ENCODE assay signal across 1 cellular context in the genomic region with DNA sequence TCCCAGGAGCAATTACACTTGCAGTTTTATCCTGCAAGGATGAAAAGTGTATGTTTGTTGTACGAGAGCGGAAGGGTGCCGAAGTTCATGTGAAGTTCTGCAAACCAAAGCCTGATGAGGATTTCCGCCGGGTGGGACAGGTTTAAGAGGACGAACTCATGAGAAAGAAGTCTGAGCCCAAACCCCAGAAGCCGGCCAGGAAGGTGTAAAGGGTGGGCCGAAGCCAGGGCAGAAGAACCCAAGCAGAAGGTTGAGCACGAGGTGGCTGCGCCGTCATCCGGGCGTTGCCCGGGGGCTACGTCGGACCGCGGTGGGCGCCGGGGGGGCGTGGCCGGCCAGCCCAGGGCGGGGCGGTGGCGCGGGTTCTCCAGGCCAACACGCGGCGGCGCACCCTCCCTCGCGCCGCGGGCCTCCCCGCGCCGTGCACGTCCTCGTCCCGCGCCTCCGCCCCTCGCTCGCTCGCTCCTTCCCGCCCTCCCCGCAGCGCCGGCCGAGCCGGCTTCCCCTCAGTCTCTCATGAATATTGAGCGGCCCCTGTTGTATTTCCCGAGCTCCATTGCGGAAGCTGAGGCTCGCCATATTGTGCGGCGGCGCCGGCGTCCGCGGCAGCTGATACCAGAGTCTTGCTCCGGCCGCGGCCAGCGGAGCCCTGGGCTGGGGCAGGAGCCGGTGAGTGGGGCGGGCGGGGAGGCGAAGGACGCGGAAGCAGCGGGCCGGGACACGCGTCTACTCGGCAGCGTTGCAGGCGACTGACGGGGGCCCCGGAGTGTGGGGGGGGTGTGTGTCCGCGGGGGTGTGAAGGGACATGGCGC.
A peak's percentile ranks its signal among the peaks of the same experiment; 100 is the strongest.
TF ChIP-seq lines count a peak whose summit lies in the region.

A gene (plus strand): TSS at position 578 of the 812 bp plus-strand sequence. CDS start 41,996 bp downstream, outside the sequence.

TF ChIP-seq in HepG2, 621 proteins besides CTCF, POLR2A, EP300 and RAD21 (continued from another document and continues in another):
- TF ChIP-seq, protein P1, sequence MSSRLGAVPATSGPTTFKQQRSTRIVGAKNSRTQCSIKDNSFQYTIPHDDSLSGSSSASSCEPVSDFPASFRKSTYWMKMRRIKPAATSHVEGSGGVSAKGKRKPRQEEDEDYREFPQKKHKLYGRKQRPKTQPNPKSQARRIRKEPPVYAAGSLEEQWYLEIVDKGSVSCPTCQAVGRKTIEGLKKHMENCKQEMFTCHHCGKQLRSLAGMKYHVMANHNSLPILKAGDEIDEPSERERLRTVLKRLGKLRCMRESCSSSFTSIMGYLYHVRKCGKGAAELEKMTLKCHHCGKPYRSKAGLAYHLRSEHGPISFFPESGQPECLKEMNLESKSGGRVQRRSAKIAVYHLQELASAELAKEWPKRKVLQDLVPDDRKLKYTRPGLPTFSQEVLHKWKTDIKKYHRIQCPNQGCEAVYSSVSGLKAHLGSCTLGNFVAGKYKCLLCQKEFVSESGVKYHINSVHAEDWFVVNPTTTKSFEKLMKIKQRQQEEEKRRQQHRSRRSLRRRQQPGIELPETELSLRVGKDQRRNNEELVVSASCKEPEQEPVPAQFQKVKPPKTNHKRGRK (CRISPR knock-in tag; IDR thresholded peaks at IDR 0.05), result no peak
- peak; percentile 71 for TF ChIP-seq MXD4 (CRISPR knock-in tag; IDR thresholded peaks at IDR 0.05)
- TF ChIP-seq NFE2 (CRISPR knock-in tag; IDR thresholded peaks at IDR 0.05), result no peak
- TF ChIP-seq ZNF296 (CRISPR knock-in tag; conservative IDR thresholded peaks at IDR 0.05), result no peak
- TF ChIP-seq, protein P2, sequence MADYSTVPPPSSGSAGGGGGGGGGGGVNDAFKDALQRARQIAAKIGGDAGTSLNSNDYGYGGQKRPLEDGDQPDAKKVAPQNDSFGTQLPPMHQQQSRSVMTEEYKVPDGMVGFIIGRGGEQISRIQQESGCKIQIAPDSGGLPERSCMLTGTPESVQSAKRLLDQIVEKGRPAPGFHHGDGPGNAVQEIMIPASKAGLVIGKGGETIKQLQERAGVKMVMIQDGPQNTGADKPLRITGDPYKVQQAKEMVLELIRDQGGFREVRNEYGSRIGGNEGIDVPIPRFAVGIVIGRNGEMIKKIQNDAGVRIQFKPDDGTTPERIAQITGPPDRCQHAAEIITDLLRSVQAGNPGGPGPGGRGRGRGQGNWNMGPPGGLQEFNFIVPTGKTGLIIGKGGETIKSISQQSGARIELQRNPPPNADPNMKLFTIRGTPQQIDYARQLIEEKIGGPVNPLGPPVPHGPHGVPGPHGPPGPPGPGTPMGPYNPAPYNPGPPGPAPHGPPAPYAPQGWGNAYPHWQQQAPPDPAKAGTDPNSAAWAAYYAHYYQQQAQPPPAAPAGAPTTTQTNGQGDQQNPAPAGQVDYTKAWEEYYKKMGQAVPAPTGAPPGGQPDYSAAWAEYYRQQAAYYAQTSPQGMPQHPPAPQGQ (CRISPR knock-in tag; IDR thresholded peaks at IDR 0.05; ENCODE audit: borderline replicate concordance), result no peak
- TF ChIP-seq MYNN (CRISPR knock-in tag; IDR thresholded peaks at IDR 0.05; ENCODE audit: low read depth), result 0 out of 2 replicates have a peak, but pooled peaks have one; percentile 19
- TF ChIP-seq MIER2 (CRISPR knock-in tag; IDR thresholded peaks at IDR 0.05), result no peak
- TF ChIP-seq ZNF629 (CRISPR knock-in tag; conservative IDR thresholded peaks at IDR 0.05), result no peak
- TF ChIP-seq TCF7 (IDR thresholded peaks at IDR 0.05; ENCODE audit: low read depth), result no peak
- no peak for TF ChIP-seq ZNF878 (CRISPR knock-in tag; IDR thresholded peaks at IDR 0.05)
- peak; percentile 97 for TF ChIP-seq ZBTB7B (CRISPR knock-in tag; IDR thresholded peaks at IDR 0.05)
- TF ChIP-seq ZNF484 (CRISPR knock-in tag; IDR thresholded peaks at IDR 0.05; ENCODE audit: borderline replicate concordance, low read depth), result no peak
- TF ChIP-seq ZNF282 (IDR thresholded peaks at IDR 0.05; ENCODE audit: partially characterized antibody), result no peak
- TF ChIP-seq, protein P3, sequence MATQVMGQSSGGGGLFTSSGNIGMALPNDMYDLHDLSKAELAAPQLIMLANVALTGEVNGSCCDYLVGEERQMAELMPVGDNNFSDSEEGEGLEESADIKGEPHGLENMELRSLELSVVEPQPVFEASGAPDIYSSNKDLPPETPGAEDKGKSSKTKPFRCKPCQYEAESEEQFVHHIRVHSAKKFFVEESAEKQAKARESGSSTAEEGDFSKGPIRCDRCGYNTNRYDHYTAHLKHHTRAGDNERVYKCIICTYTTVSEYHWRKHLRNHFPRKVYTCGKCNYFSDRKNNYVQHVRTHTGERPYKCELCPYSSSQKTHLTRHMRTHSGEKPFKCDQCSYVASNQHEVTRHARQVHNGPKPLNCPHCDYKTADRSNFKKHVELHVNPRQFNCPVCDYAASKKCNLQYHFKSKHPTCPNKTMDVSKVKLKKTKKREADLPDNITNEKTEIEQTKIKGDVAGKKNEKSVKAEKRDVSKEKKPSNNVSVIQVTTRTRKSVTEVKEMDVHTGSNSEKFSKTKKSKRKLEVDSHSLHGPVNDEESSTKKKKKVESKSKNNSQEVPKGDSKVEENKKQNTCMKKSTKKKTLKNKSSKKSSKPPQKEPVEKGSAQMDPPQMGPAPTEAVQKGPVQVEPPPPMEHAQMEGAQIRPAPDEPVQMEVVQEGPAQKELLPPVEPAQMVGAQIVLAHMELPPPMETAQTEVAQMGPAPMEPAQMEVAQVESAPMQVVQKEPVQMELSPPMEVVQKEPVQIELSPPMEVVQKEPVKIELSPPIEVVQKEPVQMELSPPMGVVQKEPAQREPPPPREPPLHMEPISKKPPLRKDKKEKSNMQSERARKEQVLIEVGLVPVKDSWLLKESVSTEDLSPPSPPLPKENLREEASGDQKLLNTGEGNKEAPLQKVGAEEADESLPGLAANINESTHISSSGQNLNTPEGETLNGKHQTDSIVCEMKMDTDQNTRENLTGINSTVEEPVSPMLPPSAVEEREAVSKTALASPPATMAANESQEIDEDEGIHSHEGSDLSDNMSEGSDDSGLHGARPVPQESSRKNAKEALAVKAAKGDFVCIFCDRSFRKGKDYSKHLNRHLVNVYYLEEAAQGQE (IDR thresholded peaks at IDR 0.05; ENCODE audit: borderline replicate concordance in 1 of 2, low read depth in 1 of 2, low read length in 2 of 2), result no peak
- no peak for TF ChIP-seq ETV6 (CRISPR knock-in tag; conservative IDR thresholded peaks at IDR 0.05)
- no peak for TF ChIP-seq KLF9 (CRISPR knock-in tag; IDR thresholded peaks at IDR 0.05; ENCODE audit: low read depth)
- TF ChIP-seq ZKSCAN5 (CRISPR knock-in tag; IDR thresholded peaks at IDR 0.05), result no peak
- TF ChIP-seq, protein P4, sequence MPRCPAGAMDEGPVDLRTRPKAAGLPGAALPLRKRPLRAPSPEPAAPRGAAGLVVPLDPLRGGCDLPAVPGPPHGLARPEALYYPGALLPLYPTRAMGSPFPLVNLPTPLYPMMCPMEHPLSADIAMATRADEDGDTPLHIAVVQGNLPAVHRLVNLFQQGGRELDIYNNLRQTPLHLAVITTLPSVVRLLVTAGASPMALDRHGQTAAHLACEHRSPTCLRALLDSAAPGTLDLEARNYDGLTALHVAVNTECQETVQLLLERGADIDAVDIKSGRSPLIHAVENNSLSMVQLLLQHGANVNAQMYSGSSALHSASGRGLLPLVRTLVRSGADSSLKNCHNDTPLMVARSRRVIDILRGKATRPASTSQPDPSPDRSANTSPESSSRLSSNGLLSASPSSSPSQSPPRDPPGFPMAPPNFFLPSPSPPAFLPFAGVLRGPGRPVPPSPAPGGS (CRISPR knock-in tag; IDR thresholded peaks at IDR 0.05), result no peak; the same call in 1 of the 2 replicates
- no peak for TF ChIP-seq DNMT3B (CRISPR knock-in tag; conservative IDR thresholded peaks at IDR 0.05)
- TF ChIP-seq TCF12 (IDR thresholded peaks at IDR 0.05), result no peak
- TF ChIP-seq TCF12 (CRISPR knock-in tag; IDR thresholded peaks at IDR 0.05), result no peak
- TF ChIP-seq ZNF180 (CRISPR knock-in tag; IDR thresholded peaks at IDR 0.05; ENCODE audit: borderline replicate concordance, low read depth), result no peak
- TF ChIP-seq ZNF703 (CRISPR knock-in tag; IDR thresholded peaks at IDR 0.05; ENCODE audit: borderline replicate concordance), result no peak
- no peak for TF ChIP-seq NFIB (CRISPR knock-in tag; IDR thresholded peaks at IDR 0.05; ENCODE audit: borderline replicate concordance)
- no peak for TF ChIP-seq EED (CRISPR knock-in tag; IDR thresholded peaks at IDR 0.05)
- TF ChIP-seq MTA3 (CRISPR knock-in tag; IDR thresholded peaks at IDR 0.05), result no peak
- TF ChIP-seq HNRNPH1 (optimal IDR thresholded peaks at IDR 0.05; ENCODE audit: low read depth, low read length), result no peak
- TF ChIP-seq ZFP62 (CRISPR knock-in tag; IDR thresholded peaks at IDR 0.05), result no peak
- no peak for TF ChIP-seq GTF3A (CRISPR knock-in tag; conservative IDR thresholded peaks at IDR 0.05)
- TF ChIP-seq ZNF7 (CRISPR knock-in tag; IDR thresholded peaks at IDR 0.05), result 0 out of 2 replicates have a peak, but pooled peaks have one; percentile 20
- no peak for TF ChIP-seq MBD4 (IDR thresholded peaks at IDR 0.05; ENCODE audit: borderline replicate concordance, low read length)
- TF ChIP-seq FOXP1 (IDR thresholded peaks at IDR 0.05), result no peak
- no peak for TF ChIP-seq FOXP1 (CRISPR knock-in tag; IDR thresholded peaks at IDR 0.05)
- TF ChIP-seq HNRNPLL (IDR thresholded peaks at IDR 0.05; ENCODE audit: low read depth, low read length, poor library complexity, severe bottlenecking), result peak; percentile 91
- TF ChIP-seq CEBPG (CRISPR knock-in tag; IDR thresholded peaks at IDR 0.05), result no peak
- TF ChIP-seq FOXA3 (CRISPR knock-in tag; IDR thresholded peaks at IDR 0.05), result peak; percentile 36
- TF ChIP-seq ZNF143 (CRISPR knock-in tag; IDR thresholded peaks at IDR 0.05), result peak; percentile 46; the same call in 1 of the 2 replicates
- no peak for TF ChIP-seq SAFB2 (CRISPR knock-in tag; IDR thresholded peaks at IDR 0.05; ENCODE audit: borderline replicate concordance, low read depth)
- no peak for TF ChIP-seq ZNF382 (CRISPR knock-in tag; IDR thresholded peaks at IDR 0.05; ENCODE audit: borderline replicate concordance)
- TF ChIP-seq, protein P5, sequence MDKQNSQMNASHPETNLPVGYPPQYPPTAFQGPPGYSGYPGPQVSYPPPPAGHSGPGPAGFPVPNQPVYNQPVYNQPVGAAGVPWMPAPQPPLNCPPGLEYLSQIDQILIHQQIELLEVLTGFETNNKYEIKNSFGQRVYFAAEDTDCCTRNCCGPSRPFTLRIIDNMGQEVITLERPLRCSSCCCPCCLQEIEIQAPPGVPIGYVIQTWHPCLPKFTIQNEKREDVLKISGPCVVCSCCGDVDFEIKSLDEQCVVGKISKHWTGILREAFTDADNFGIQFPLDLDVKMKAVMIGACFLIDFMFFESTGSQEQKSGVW (CRISPR knock-in tag; IDR thresholded peaks at IDR 0.05; ENCODE audit: borderline replicate concordance), result no peak
- TF ChIP-seq, protein P6, sequence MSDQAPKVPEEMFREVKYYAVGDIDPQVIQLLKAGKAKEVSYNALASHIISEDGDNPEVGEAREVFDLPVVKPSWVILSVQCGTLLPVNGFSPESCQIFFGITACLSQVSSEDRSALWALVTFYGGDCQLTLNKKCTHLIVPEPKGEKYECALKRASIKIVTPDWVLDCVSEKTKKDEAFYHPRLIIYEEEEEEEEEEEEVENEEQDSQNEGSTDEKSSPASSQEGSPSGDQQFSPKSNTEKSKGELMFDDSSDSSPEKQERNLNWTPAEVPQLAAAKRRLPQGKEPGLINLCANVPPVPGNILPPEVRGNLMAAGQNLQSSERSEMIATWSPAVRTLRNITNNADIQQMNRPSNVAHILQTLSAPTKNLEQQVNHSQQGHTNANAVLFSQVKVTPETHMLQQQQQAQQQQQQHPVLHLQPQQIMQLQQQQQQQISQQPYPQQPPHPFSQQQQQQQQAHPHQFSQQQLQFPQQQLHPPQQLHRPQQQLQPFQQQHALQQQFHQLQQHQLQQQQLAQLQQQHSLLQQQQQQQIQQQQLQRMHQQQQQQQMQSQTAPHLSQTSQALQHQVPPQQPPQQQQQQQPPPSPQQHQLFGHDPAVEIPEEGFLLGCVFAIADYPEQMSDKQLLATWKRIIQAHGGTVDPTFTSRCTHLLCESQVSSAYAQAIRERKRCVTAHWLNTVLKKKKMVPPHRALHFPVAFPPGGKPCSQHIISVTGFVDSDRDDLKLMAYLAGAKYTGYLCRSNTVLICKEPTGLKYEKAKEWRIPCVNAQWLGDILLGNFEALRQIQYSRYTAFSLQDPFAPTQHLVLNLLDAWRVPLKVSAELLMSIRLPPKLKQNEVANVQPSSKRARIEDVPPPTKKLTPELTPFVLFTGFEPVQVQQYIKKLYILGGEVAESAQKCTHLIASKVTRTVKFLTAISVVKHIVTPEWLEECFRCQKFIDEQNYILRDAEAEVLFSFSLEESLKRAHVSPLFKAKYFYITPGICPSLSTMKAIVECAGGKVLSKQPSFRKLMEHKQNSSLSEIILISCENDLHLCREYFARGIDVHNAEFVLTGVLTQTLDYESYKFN (CRISPR knock-in tag; conservative IDR thresholded peaks at IDR 0.05), result no peak
- no peak for TF ChIP-seq ZNF891 (CRISPR knock-in tag; IDR thresholded peaks at IDR 0.05)
- TF ChIP-seq, protein P7, sequence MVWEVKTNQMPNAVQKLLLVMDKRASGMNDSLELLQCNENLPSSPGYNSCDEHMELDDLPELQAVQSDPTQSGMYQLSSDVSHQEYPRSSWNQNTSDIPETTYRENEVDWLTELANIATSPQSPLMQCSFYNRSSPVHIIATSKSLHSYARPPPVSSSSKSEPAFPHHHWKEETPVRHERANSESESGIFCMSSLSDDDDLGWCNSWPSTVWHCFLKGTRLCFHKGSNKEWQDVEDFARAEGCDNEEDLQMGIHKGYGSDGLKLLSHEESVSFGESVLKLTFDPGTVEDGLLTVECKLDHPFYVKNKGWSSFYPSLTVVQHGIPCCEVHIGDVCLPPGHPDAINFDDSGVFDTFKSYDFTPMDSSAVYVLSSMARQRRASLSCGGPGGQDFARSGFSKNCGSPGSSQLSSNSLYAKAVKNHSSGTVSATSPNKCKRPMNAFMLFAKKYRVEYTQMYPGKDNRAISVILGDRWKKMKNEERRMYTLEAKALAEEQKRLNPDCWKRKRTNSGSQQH (CRISPR knock-in tag; IDR thresholded peaks at IDR 0.05; ENCODE audit: low read depth), result no peak
- no peak for TF ChIP-seq ZNF224 (CRISPR knock-in tag; IDR thresholded peaks at IDR 0.05)
- TF ChIP-seq EEA1 (CRISPR knock-in tag; IDR thresholded peaks at IDR 0.05; ENCODE audit: borderline replicate concordance), result 0 out of 2 replicates have a peak, but pooled peaks have one; percentile 16
- TF ChIP-seq MED13 (CRISPR knock-in tag; IDR thresholded peaks at IDR 0.05), result no peak
- no peak for TF ChIP-seq HCFC1 (IDR thresholded peaks at IDR 0.05; ENCODE audit: low read depth, low read length)
- TF ChIP-seq RFX1 (IDR thresholded peaks at IDR 0.05), result no peak
- TF ChIP-seq, protein P8, sequence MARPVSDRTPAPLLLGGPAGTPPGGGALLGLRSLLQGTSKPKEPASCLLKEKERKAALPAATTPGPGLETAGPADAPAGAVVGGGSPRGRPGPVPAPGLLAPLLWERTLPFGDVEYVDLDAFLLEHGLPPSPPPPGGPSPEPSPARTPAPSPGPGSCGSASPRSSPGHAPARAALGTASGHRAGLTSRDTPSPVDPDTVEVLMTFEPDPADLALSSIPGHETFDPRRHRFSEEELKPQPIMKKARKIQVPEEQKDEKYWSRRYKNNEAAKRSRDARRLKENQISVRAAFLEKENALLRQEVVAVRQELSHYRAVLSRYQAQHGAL (CRISPR knock-in tag; IDR thresholded peaks at IDR 0.05; ENCODE audit: not compliant biosample characterization), result no peak
